ENCODE assay signal across 16 cellular contexts in genomic region chr19:49895566-49896297, GRCh38. TPM values are rescaled to one million over a fixed set of nuclear protein-coding genes. Genes with fewer than 3 reads are reported as not detected.
A peak's percentile ranks its signal among the peaks of the same experiment; 100 is the strongest.
DNase-seq lines count a peak whose midpoint lies in the region; ATAC-seq, FAIRE-seq and TF ChIP-seq lines count a peak whose summit lies in the region.
"Had no signal": no experiment of that assay in that cellular context is flagged by ENCODE, and none has a peak within 500 bp of the region (broad histone marks: within the 10 kb centered on the region; RNA-seq: fewer than 3 reads in every experiment).

No MANE protein-coding gene starts in this region.

- H3F3A ChIP-seq in PC-3 (ENCODE audit: low read length, unreplicated experiment) = no peaks in the 10 kb centered on the region

- H3K4me2 ChIP-seq in PC-3 (ENCODE audit: low read length) = no peak overlapping the region
- H3K4me2 ChIP-seq: smooth muscle cell had no signal

- H3K27me3 Mint-ChIP-seq in activated T-helper 17 cell treated with anti-CD3 and anti-CD28 coated beads, Interleukin-2, amount 50 U/mL, for 72 hours = no peaks in the 10 kb centered on the region

- intact Hi-C loops in Right ventricle myocardium inferior (cut with DNase I) = no loop called here
- intact Hi-C loops in PC-3 (cut with micrococcal nuclease) = no loop called here

- H3K9me3 ChIP-seq in PC-3 (ENCODE audit: low read length) = no peaks in the 10 kb centered on the region
- H3K9me3 ChIP-seq: esophagus squamous epithelium, lower lobe of right lung had no signal

- H3K9ac ChIP-seq in PC-3 (ENCODE audit: low read length) = no peak overlapping the region

- peak overlapping the region; percentile 93 for H3K4me3 Mint-ChIP-seq in activated T-helper 17 cell treated with anti-CD3 and anti-CD28 coated beads, Interleukin-2, amount 50 U/mL, for 72 hours

- FAIRE-seq in GM19239 (lab: Jason Lieb, UNC) = no peak

- BruUV-seq in PC-3 (replicated peaks; lab: Mats Ljungman, UMichigan) = no TSS peak

- peak overlapping the region in 15 of 21 experiments; percentile 7 to 84 (median 73) for H3K27ac ChIP-seq in skin epidermis
- no peak overlapping the region for H3K27ac ChIP-seq in PC-3 (ENCODE audit: low read length)
- H3K27ac ChIP-seq: lower lobe of right lung had no signal

- H3K4me1 ChIP-seq in PC-3 (ENCODE audit: insufficient read depth, low read length) = peaks cover 12% of the 10 kb centered on the region

- peak; percentile 32 for TF ChIP-seq POLR2A in GM19099 (IDR thresholded peaks at IDR 0.05; ENCODE audit: extremely low read depth, insufficient read length, low read depth)

- H4K20me1 ChIP-seq in PC-3 (ENCODE audit: low read length) = no peaks in the 10 kb centered on the region

- H3K4me3 ChIP-seq in skin epidermis (peak overlapping the region in 2 of 7 experiments; percentile 1 to 15), PC-3 (ENCODE audit: low read length) (no peak overlapping the region)
- H3K4me3 ChIP-seq: lower lobe of right lung, smooth muscle cell had no signal

- no peak for TF ChIP-seq CTCF in PC-3 (conservative IDR thresholded peaks at IDR 0.05; ENCODE audit: low read depth, low read length)

- H3K27me3 ChIP-seq in PC-3 (ENCODE audit: low read length) = no peaks in the 10 kb centered on the region

- H3K4me1 Mint-ChIP-seq in activated T-helper 17 cell treated with anti-CD3 and anti-CD28 coated beads, Interleukin-2, amount 50 U/mL, for 72 hours = peaks cover 45% of the 10 kb centered on the region

- POLR2A ChIA-PET in PC-3 (lab: Charles Lee; ENCODE audit: unreplicated experiment) = interaction anchor here (0.6 kb wide), 1 partner anchor 129 kb away, joined by 5 read pairs; the partner anchor contains the start of gene AP2A1

- peak; percentile 40 for ATAC-seq in activated T-helper 17 cell treated with anti-CD3 and anti-CD28 coated beads, Interleukin-2, amount 50 U/mL, for 72 hours (replicated peaks)
- ATAC-seq in Right ventricle myocardium inferior (no peak), PC-3 (no peak)

- peak overlapping the region; percentile 99 for H3K27ac Mint-ChIP-seq in activated T-helper 17 cell treated with anti-CD3 and anti-CD28 coated beads, Interleukin-2, amount 50 U/mL, for 72 hours

- H3K79me2 ChIP-seq in PC-3 (ENCODE audit: low read length) = no peaks in the 10 kb centered on the region

- no peaks in the 10 kb centered on the region for H3K36me3 ChIP-seq in PC-3 (ENCODE audit: low read depth, low read length)
- H3K36me3 ChIP-seq: esophagus squamous epithelium, lower lobe of right lung had no signal

- H2AFZ ChIP-seq in PC-3 (ENCODE audit: low read length) = no peak overlapping the region

- no peaks in the 10 kb centered on the region for H3K9me2 ChIP-seq in PC-3 (replicated peaks; ENCODE audit: low read length)

- no peaks in the 10 kb centered on the region for H3K9me3 Mint-ChIP-seq in activated T-helper 17 cell treated with anti-CD3 and anti-CD28 coated beads, Interleukin-2, amount 50 U/mL, for 72 hours

- peak; percentile 15 for DNase-seq in activated T-cell treated with anti-CD3 and anti-CD28 coated beads for 4 hours
- no peak for DNase-seq in activated T-cell treated with anti-CD3 and anti-CD28 coated beads, Interleukin-2, amount 50 U/mL, for 1 hour
- no peak for DNase-seq in Right ventricle myocardium inferior (ENCODE audit: missing footprints)
- DNase-seq in PC-3 = no peak
- DNase-seq in GM19239 (ENCODE audit: insufficient read length, low spot score) = no peak
- DNase-seq: activated naive CD4-positive, alpha-beta T cell; DND-41; esophagus squamous epithelium; lower lobe of right lung; NCI-H187; NCI-H526 treated with DMSO at 0.1 percent for 48 hours; SHP77 had no signal

- H3K36me3 Mint-ChIP-seq in activated T-helper 17 cell treated with anti-CD3 and anti-CD28 coated beads, Interleukin-2, amount 50 U/mL, for 72 hours (ENCODE audit: low read depth) = peaks cover 73% of the 10 kb centered on the region

- CTCF ChIA-PET in PC-3 (lab: Charles Lee) = no interaction called here

RNA-seq across cellular contexts. Expression of gene IL4I1, which starts 1.0 kb away (rescaled TPM):
- 100 to 1,000 TPM in 1 of 2 donors, 10 to 100 TPM in 1; 42.0 to 177 TPM for total RNA-seq in activated T-helper 17 cell treated with anti-CD3 and anti-CD28 coated beads, Interleukin-2, amount 50 U/mL, for 72 hours
- total RNA-seq in Right ventricle myocardium inferior (0.30 TPM), PC-3 (2014; rRNA removed) (0.29 and 2.2 TPM in 2 replicates)
- total RNA-seq: smooth muscle cell had no signal

RNA-seq across cellular contexts. Expression of gene TBC1D17, which starts 18.2 kb away (rescaled TPM):
- 10 to 100 TPM; 21.4 to 57.4 TPM for total RNA-seq in activated T-helper 17 cell treated with anti-CD3 and anti-CD28 coated beads, Interleukin-2, amount 50 U/mL, for 72 hours
- total RNA-seq in Right ventricle myocardium inferior (44.9 TPM), PC-3 (2014; rRNA removed) (17.8 and 18.8 TPM in 2 replicates)

RNA-seq across cellular contexts. Expression of gene AKT1S1, which starts 18.6 kb away (rescaled TPM):
- total RNA-seq in activated T-helper 17 cell treated with anti-CD3 and anti-CD28 coated beads, Interleukin-2, amount 50 U/mL, for 72 hours = 10 to 100 TPM; 33.8 to 72.8 TPM
- total RNA-seq in Right ventricle myocardium inferior = 37.2 TPM
- total RNA-seq in PC-3 (2014; rRNA removed) = 42.3 and 61.0 TPM in 2 replicates

RNA-seq across cellular contexts. Expression of gene PNKP, which starts 28.4 kb away (rescaled TPM):
- total RNA-seq in activated T-helper 17 cell treated with anti-CD3 and anti-CD28 coated beads, Interleukin-2, amount 50 U/mL, for 72 hours = 100 to 1,000 TPM; 100 to 111 TPM
- total RNA-seq in Right ventricle myocardium inferior (36.9 TPM), PC-3 (2014; rRNA removed) (141 and 172 TPM in 2 replicates)

RNA-seq across cellular contexts. Expression of gene ATF5, which starts 33.3 kb away (rescaled TPM):
- 10 to 100 TPM; 26.0 to 28.6 TPM for total RNA-seq in activated T-helper 17 cell treated with anti-CD3 and anti-CD28 coated beads, Interleukin-2, amount 50 U/mL, for 72 hours
- total RNA-seq in Right ventricle myocardium inferior (10.4 TPM), PC-3 (2014; rRNA removed) (50.7 and 75.5 TPM in 2 replicates)

Comparison
In these comparisons a context has a peak if more than half of its experiments do, and no peak if none do; other contexts are left out.
1. RNA of gene IL4I1, which starts 1.0 kb away (total RNA-seq): 42.0 to 177 TPM in activated T-helper 17 cell treated with anti-CD3 and anti-CD28 coated beads, Interleukin-2, amount 50 U/mL, for 72 hours; 0.29 to 2.2 TPM in PC-3 and 0.30 TPM in Right ventricle myocardium inferior (single experiment); every median in the first group is over 10 times any median in the second.